Comparison of ENCODE assay signal across 25 cellular contexts in the genomic region with DNA sequence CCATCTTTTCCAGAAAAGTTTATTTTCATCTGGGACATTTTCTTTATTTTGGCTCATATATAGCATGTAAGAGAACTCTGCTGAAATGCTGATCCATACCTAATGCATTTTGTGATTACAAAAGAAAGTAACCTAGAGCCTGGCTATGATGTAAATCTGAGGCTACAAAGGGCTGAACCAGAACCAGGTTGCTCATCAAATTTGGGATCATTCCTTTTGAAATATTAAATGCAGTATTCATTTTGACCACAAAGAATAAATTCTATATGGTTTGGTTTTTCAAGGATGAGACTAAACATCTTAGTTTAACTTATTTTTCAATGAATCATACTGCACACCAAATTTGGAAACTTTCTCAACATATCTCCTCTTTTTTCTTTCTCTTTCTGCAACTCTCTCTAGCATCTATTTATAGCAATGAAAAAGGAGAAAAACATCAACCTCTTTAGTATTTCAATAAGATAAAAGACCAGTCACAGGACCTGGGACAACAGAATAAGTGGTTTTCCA. TPM values are rescaled to one million over a fixed set of nuclear protein-coding genes. Genes with fewer than 3 reads are reported as not detected.
DNase-seq lines count a peak whose midpoint lies in the region; ATAC-seq, FAIRE-seq and TF ChIP-seq lines count a peak whose summit lies in the region.
"Had no signal": no experiment of that assay in that cellular context is flagged by ENCODE, and none has a peak within 500 bp of the region (broad histone marks: within the 10 kb centered on the region; RNA-seq: fewer than 3 reads in every experiment).

No MANE protein-coding gene starts in this region.

- H3K27ac ChIP-seq in VCaP (peak overlapping the region; percentile 81), kidney (ENCODE audit: low read depth in 2 of 2, low read length in 2 of 2) (no peak overlapping the region)
- H3K27ac ChIP-seq: BLaER1 treated with 17β-estradiol and CSF1 and Interleukin-3, amounts not matched to agents 10 nM and 100 nM had no signal

- no peak overlapping the region for H3K4me3 Mint-ChIP-seq in natural killer cell
- no peak overlapping the region for H3K4me3 Mint-ChIP-seq in natural killer cell treated with Interleukin-12 subunit alpha and Interleukin-12 subunit beta and Interleukin-15 and Interleukin-18, amount 100 ng/mL, for 72 hours
- H3K4me3 Mint-ChIP-seq: CD8-positive, alpha-beta T cell; H9 had no signal

- H3K4me1 ChIP-seq in kidney (ENCODE audit: control insufficient read depth in 1 of 2, insufficient read depth in 1 of 2, low read depth in 1 of 2, low read length in 2 of 2) = no peaks in the 10 kb centered on the region

- peaks cover 37% of the 10 kb centered on the region for H3K36me3 Mint-ChIP-seq in natural killer cell
- peaks cover 27% of the 10 kb centered on the region for H3K36me3 Mint-ChIP-seq in natural killer cell treated with Interleukin-12 subunit alpha and Interleukin-12 subunit beta and Interleukin-15 and Interleukin-18, amount 100 ng/mL, for 72 hours

- intact Hi-C loops in natural killer cell (cut with micrococcal nuclease) = no loop called here
- intact Hi-C loops in kidney (cut with DNase I) = no loop called here

- H3K27me3 Mint-ChIP-seq in natural killer cell (ENCODE audit: low read depth in 2 of 2) = no peaks in the 10 kb centered on the region
- H3K27me3 Mint-ChIP-seq in natural killer cell treated with Interleukin-12 subunit alpha and Interleukin-12 subunit beta and Interleukin-15 and Interleukin-18, amount 100 ng/mL, for 72 hours = no peaks in the 10 kb centered on the region

- no peak overlapping the region for H3K4me3 ChIP-seq in kidney (ENCODE audit: low read length in 2 of 2)
- H3K4me3 ChIP-seq: BLaER1 treated with 17β-estradiol and CSF1 and Interleukin-3, amounts not matched to agents 10 nM and 100 nM; MG63 had no signal

- no peak overlapping the region for H3K9ac ChIP-seq in kidney (ENCODE audit: low read length in 2 of 2)
- H3K9ac ChIP-seq: BLaER1 treated with 17β-estradiol and CSF1 and Interleukin-3, amounts not matched to agents 10 nM and 100 nM had no signal

- peaks cover 0 to 13% of the 10 kb centered on the region in 2 donors for H3K4me1 Mint-ChIP-seq in natural killer cell
- peaks cover 5 to 10% of the 10 kb centered on the region in 2 donors for H3K4me1 Mint-ChIP-seq in natural killer cell treated with Interleukin-12 subunit alpha and Interleukin-12 subunit beta and Interleukin-15 and Interleukin-18, amount 100 ng/mL, for 72 hours (ENCODE audit: low read depth in 2 of 2)
- H3K4me1 Mint-ChIP-seq: H9 had no signal

- ATAC-seq in natural killer cell = no peak
- ATAC-seq in natural killer cell treated with Interleukin-12 subunit alpha and Interleukin-12 subunit beta and Interleukin-15 and Interleukin-18, amount 100 ng/mL, for 72 hours = no peak
- no peak for ATAC-seq in HG03045 (IDR thresholded peaks at IDR 0.05; ENCODE audit: unreplicated experiment)
- no peak for ATAC-seq in HG03469 (IDR thresholded peaks at IDR 0.05; ENCODE audit: unreplicated experiment)
- ATAC-seq in GM19324 (IDR thresholded peaks at IDR 0.05; ENCODE audit: low FRiP score, unreplicated experiment) = no peak
- ATAC-seq: CD8-positive, alpha-beta T cell had no signal

- no peak for FAIRE-seq in kidney (lab: Jason Lieb, UNC)
- FAIRE-seq: A204.1, GM12891 had no signal

- peak overlapping the region; percentile 40 to 65 for H3K27ac Mint-ChIP-seq in natural killer cell
- no peak overlapping the region for H3K27ac Mint-ChIP-seq in natural killer cell treated with Interleukin-12 subunit alpha and Interleukin-12 subunit beta and Interleukin-15 and Interleukin-18, amount 100 ng/mL, for 72 hours
- H3K27ac Mint-ChIP-seq: CD8-positive, alpha-beta T cell had no signal

- H3K36me3 ChIP-seq in kidney (ENCODE audit: control insufficient read depth in 1 of 2, insufficient read depth in 2 of 2, low read length in 2 of 2) = peaks cover 10 to 15% of the 10 kb centered on the region in 2 donors
- H3K36me3 ChIP-seq: MG63 had no signal

- H3K9me3 ChIP-seq in kidney (ENCODE audit: control insufficient read depth in 1 of 2, low read length in 2 of 2) = no peaks in the 10 kb centered on the region
- H3K9me3 ChIP-seq: BLaER1 treated with 17β-estradiol and CSF1 and Interleukin-3, amounts not matched to agents 10 nM and 100 nM; MG63 had no signal

- no peaks in the 10 kb centered on the region for H3K9me3 Mint-ChIP-seq in natural killer cell
- no peaks in the 10 kb centered on the region for H3K9me3 Mint-ChIP-seq in natural killer cell treated with Interleukin-12 subunit alpha and Interleukin-12 subunit beta and Interleukin-15 and Interleukin-18, amount 100 ng/mL, for 72 hours
- H3K9me3 Mint-ChIP-seq: CD8-positive, alpha-beta T cell; H9 had no signal

- TF ChIP-seq CTCF in natural killer cell (IDR thresholded peaks at IDR 0.05) (no peak), VCaP (conservative IDR thresholded peaks at IDR 0.05) (no peak), kidney (IDR thresholded peaks at IDR 0.05; ENCODE audit: borderline replicate concordance, extremely low read depth, insufficient read depth) (no peak)

- DNase-seq in natural killer cell = no peak
- DNase-seq in natural killer cell treated with Interleukin-12 subunit alpha and Interleukin-12 subunit beta and Interleukin-15 and Interleukin-18, amount 100 ng/mL, for 72 hours (ENCODE audit: low spot score) = no peak
- DNase-seq in fibroblast of peridontal ligament (ENCODE audit: extremely low read depth) = peak; percentile 56
- DNase-seq in kidney = no peak
- DNase-seq: Calu3; CD8-positive, alpha-beta T cell; EL; H9; Kasumi-1; MG63; NCI-H1092; NCI-H1436 treated with DMSO at 0.1 percent for 48 hours; NCI-H2029; NCI-H2171 treated with DMSO at 0.1 percent for 48 hours; NCI-H446 treated with DMSO at 0.1 percent for 48 hours; NCI-H69; OCI-M1; Right ventricle myocardium superior had no signal

RNA-seq across cellular contexts. Expression of gene CEMIP2, which starts 46.5 kb away (rescaled TPM):
- total RNA-seq in natural killer cell (100 to 1,000 TPM; 204 to 326 (median 230) TPM), kidney (70.7 TPM)
- 10 to 100 TPM; 39.8 to 63.7 TPM for total RNA-seq in natural killer cell treated with Interleukin-12 subunit alpha and Interleukin-12 subunit beta and Interleukin-15 and Interleukin-18, amount 100 ng/mL, for 72 hours
- polyA plus RNA-seq in kidney (ENCODE audit: insufficient read depth, low read depth, low replicate concordance) = 13.9 TPM

Comparison
In these comparisons a context has a peak if more than half of its experiments do, and no peak if none do; other contexts are left out.
1. H3K27ac Mint-ChIP-seq: peak in natural killer cell (2 of 2); none in natural killer cell treated with Interleukin-12 subunit alpha and Interleukin-12 subunit beta and Interleukin-15 and Interleukin-18, amount 100 ng/mL, for 72 hours (0 of 2).